In the genomic region with DNA sequence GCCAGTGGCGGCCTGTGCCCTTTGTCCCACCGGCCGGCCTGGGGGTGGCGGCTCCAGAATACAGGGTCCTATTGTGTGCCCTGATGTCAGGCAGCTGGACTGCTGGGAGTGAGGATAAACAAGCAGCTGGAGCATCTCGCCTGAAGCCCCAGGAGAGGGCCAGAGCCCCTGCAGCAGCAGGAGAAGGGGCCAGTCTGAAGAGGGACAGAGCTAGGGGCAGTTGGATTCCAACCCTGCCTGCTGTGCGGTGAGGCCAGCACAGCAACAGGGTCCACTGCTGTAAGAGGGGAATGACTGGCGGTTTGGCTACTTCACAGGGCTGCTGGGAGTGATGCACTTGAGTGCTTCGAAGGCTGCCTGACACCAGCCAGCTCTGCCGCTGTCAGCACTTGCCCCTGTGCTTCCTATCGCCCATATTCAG, we compare ENCODE assay signal across 17 cellular contexts. TPM values are rescaled to one million over a fixed set of nuclear protein-coding genes. Genes with fewer than 3 reads are reported as not detected.
A peak's percentile ranks its signal among the peaks of the same experiment; 100 is the strongest.
DNase-seq lines count a peak whose midpoint lies in the region; ATAC-seq and TF ChIP-seq lines count a peak whose summit lies in the region.
"Had no signal": no experiment of that assay in that cellular context is flagged by ENCODE, and none has a peak within 500 bp of the region (broad histone marks: within the 10 kb centered on the region; RNA-seq: fewer than 3 reads in every experiment).

No MANE protein-coding gene starts in this region.

- H3K4me1 ChIP-seq in RWPE2 (ENCODE audit: insufficient read depth, poor library complexity, severe bottlenecking) (no peaks in the 10 kb centered on the region), cardiac muscle cell (ENCODE audit: low read depth) (peaks cover 12% of the 10 kb centered on the region)

- peak in 12 of 14 donors; percentile 16 to 92 (median 80) for DNase-seq in C1 segment of cervical spinal cord (lab: John Stamatoyannopoulos, UW)
- DNase-seq in RWPE2 (ENCODE audit: low spot score) = no peak
- DNase-seq in cardiac muscle cell (ENCODE audit: low read depth in 1 of 2, low spot score in 1 of 2) = peak; percentile 69 to 90
- DNase-seq in nucleus accumbens (lab: John Stamatoyannopoulos, UW) = peak in 53 of 56 donors; percentile 47 to 94 (median 85)
- no peak for DNase-seq in activated CD8-positive, alpha-beta memory T cell treated with anti-CD3 and anti-CD28 coated beads, Interleukin-2, amount 50 U/mL, for 48 hours
- DNase-seq: activated CD4-positive, alpha-beta memory T cell treated with anti-CD3 and anti-CD28 coated beads, Interleukin-2, amount 10 ng/mL, durations not matched to agents 7 days and 5 days; EL; mesenchymal stem cell; NCI-H1048; NCI-H510A; T1000 had no signal

- no peak for TF ChIP-seq CTCF in RWPE2 (IDR thresholded peaks at IDR 0.05; ENCODE audit: poor library complexity, severe bottlenecking)
- TF ChIP-seq CTCF in cardiac muscle cell (IDR thresholded peaks at IDR 0.05; ENCODE audit: low read depth, low read length) = no peak

- H3K27ac ChIP-seq in RWPE2 (ENCODE audit: poor library complexity, severe bottlenecking) = no peak overlapping the region
- H3K27ac ChIP-seq in cardiac muscle cell = peak overlapping the region; percentile 5
- H3K27ac ChIP-seq: hepatocyte, RWPE1 had no signal

- no peaks in the 10 kb centered on the region for H3K36me3 ChIP-seq in RWPE2 (ENCODE audit: low read depth)
- no peaks in the 10 kb centered on the region for H3K36me3 ChIP-seq in cardiac muscle cell

- H3K9me3 ChIP-seq in RWPE2 (ENCODE audit: severe bottlenecking) (no peaks in the 10 kb centered on the region), cardiac muscle cell (ENCODE audit: low read depth) (no peaks in the 10 kb centered on the region)

- ATAC-seq in RWPE2 (ENCODE audit: low read depth) = peak; percentile 35; the same call in 1 of the 3 replicates
- ATAC-seq in GM21447 (IDR thresholded peaks at IDR 0.05; ENCODE audit: unreplicated experiment) = no peak
- ATAC-seq in HG03457 (IDR thresholded peaks at IDR 0.05; ENCODE audit: unreplicated experiment) = no peak
- ATAC-seq in GM18502 (IDR thresholded peaks at IDR 0.05; ENCODE audit: poor library complexity, unreplicated experiment) = no peak
- ATAC-seq: HCT116 had no signal

- no peak overlapping the region for H3K4me3 ChIP-seq in RWPE2 (ENCODE audit: severe bottlenecking)
- H3K4me3 ChIP-seq in cardiac muscle cell = no peak overlapping the region
- H3K4me3 ChIP-seq: hepatocyte had no signal

- H3K27me3 ChIP-seq in RWPE2 (ENCODE audit: insufficient read depth, poor library complexity, severe bottlenecking) (no peaks in the 10 kb centered on the region), cardiac muscle cell (no peaks in the 10 kb centered on the region)
- H3K27me3 ChIP-seq: hepatocyte had no signal

RNA-seq across cellular contexts. Expression of a gene that starts 25.0 kb away (rescaled TPM):
- total RNA-seq in cardiac muscle cell = 23.1 and 23.4 TPM in 2 replicates
- 8.2 and 8.8 TPM in 2 replicates for polyA plus RNA-seq in cardiac muscle cell

Comparison
In these comparisons a context has a peak if more than half of its experiments do, and no peak if none do; other contexts are left out.
1. DNase-seq: peak in C1 segment of cervical spinal cord (12 of 14), cardiac muscle cell (2 of 2) and nucleus accumbens (53 of 56); none in RWPE2 (single experiment) and activated CD8-positive, alpha-beta memory T cell treated with anti-CD3 and anti-CD28 coated beads, Interleukin-2, amount 50 U/mL, for 48 hours (single experiment).